28 cellular contexts compared by ENCODE assay signal in the genomic region with DNA sequence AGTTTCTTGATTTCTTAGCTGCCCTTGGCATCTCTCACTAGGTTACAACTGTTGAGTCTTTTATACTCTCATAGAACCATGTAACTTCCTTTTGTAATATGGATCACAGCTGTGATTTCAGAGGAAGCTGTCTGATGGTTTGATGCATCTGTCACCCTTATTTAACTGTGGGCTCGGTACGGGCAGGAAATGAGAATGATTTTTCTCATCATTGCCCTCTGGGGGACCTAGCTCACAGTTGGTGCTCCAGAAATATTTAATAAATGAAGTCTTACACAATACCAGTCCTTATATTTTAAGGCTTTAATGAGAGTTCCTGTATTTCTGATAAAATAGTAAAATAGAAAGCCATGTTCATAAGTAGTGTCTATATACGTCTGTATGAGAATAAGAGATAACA.
"Had no signal": no experiment of that assay in that cellular context is flagged by ENCODE, and none has a peak within 500 bp of the region (broad histone marks: within the 10 kb centered on the region; RNA-seq: fewer than 3 reads in every experiment).

No MANE protein-coding gene starts in this region.

- H3K36me3 ChIP-seq: brain microvascular endothelial cell, SJCRH30, WERI-Rb-1 had no signal

- H3K27ac ChIP-seq: brain microvascular endothelial cell, SJCRH30, SK-N-MC, WERI-Rb-1 had no signal

- H3K4me3 ChIP-seq: SJCRH30, SK-N-MC had no signal

- DNase-seq: activated CD4-positive, alpha-beta T cell treated with anti-CD3 and anti-CD28 coated beads for 1 hour; activated CD4-positive, alpha-beta T cell treated with anti-CD3 and anti-CD28 coated beads for 48 hours; activated CD4-positive, alpha-beta T cell treated with anti-CD3 and anti-CD28 coated beads, Interleukin-2, amount 50 U/mL, for 4 hours; activated CD4-positive, CD25-positive, alpha-beta regulatory T cell; activated CD8-positive, alpha-beta T cell treated with anti-CD3 and anti-CD28 coated beads for 36 hours; activated effector memory CD4-positive, alpha-beta T cell treated with anti-CD3 and anti-CD28 coated beads, Interleukin-2, amount 50 U/mL, for 16 hours; activated naive CD4-positive, alpha-beta T cell; activated naive CD4-positive, alpha-beta T cell treated with anti-CD3 and anti-CD28 coated beads, Interleukin-2, amount 50 U/mL, for 16 hours; activated naive CD8-positive, alpha-beta T cell treated with anti-CD3 and anti-CD28 coated beads for 36 hours; activated T-cell treated with anti-CD3 and anti-CD28 coated beads, Interleukin-2, amount 50 U/mL, for 1 hour; activated T-cell treated with anti-CD3 and anti-CD28 coated beads, Interleukin-2, amount 50 U/mL, for 72 hours; amniotic stem cell; aorta; brain microvascular endothelial cell; central memory CD4-positive, alpha-beta T cell; NCI-H1092 treated with DMSO at 0.1 percent for 48 hours; NCI-H1417 treated with DMSO at 0.1 percent for 48 hours; NCI-H2029; NCI-H226; NCI-H446 treated with DMSO at 0.1 percent for 48 hours; NCI-H524; SHP77; SJCRH30; T1000; WERI-Rb-1 had no signal

- H3K4me1 ChIP-seq: SJCRH30 had no signal

- H3K27ac Mint-ChIP-seq: activated CD8-positive, alpha-beta T cell treated with anti-CD3 and anti-CD28 coated beads for 36 hours; activated naive CD8-positive, alpha-beta T cell treated with anti-CD3 and anti-CD28 coated beads for 36 hours; activated T-cell treated with anti-CD3 and anti-CD28 coated beads, Interleukin-2, amount 50 U/mL, for 72 hours; activated T-helper 17 cell treated with anti-CD3 and anti-CD28 coated beads, Interleukin-2, amount 50 U/mL, for 72 hours had no signal

- H3K4me3 Mint-ChIP-seq: activated CD8-positive, alpha-beta T cell treated with anti-CD3 and anti-CD28 coated beads for 36 hours; activated naive CD8-positive, alpha-beta T cell treated with anti-CD3 and anti-CD28 coated beads for 36 hours; activated T-cell treated with anti-CD3 and anti-CD28 coated beads, Interleukin-2, amount 50 U/mL, for 72 hours; activated T-helper 17 cell treated with anti-CD3 and anti-CD28 coated beads, Interleukin-2, amount 50 U/mL, for 72 hours had no signal

- H3K4me1 Mint-ChIP-seq: activated naive CD8-positive, alpha-beta T cell treated with anti-CD3 and anti-CD28 coated beads for 36 hours; activated T-helper 17 cell treated with anti-CD3 and anti-CD28 coated beads, Interleukin-2, amount 50 U/mL, for 72 hours had no signal

- H3K27me3 ChIP-seq: brain microvascular endothelial cell, SJCRH30 had no signal

- H3K27me3 Mint-ChIP-seq: activated CD8-positive, alpha-beta T cell treated with anti-CD3 and anti-CD28 coated beads for 36 hours had no signal

- H3K9me3 Mint-ChIP-seq: activated CD8-positive, alpha-beta T cell treated with anti-CD3 and anti-CD28 coated beads for 36 hours; activated naive CD8-positive, alpha-beta T cell treated with anti-CD3 and anti-CD28 coated beads for 36 hours; activated T-helper 17 cell treated with anti-CD3 and anti-CD28 coated beads, Interleukin-2, amount 50 U/mL, for 72 hours had no signal

- H3K36me3 Mint-ChIP-seq: activated naive CD8-positive, alpha-beta T cell treated with anti-CD3 and anti-CD28 coated beads for 36 hours had no signal

- H3K9me3 ChIP-seq: SJCRH30 had no signal

- ATAC-seq: activated CD8-positive, alpha-beta T cell treated with anti-CD3 and anti-CD28 coated beads for 36 hours; activated T-cell treated with anti-CD3 and anti-CD28 coated beads, Interleukin-2, amount 50 U/mL, for 72 hours; activated T-helper 17 cell treated with anti-CD3 and anti-CD28 coated beads, Interleukin-2, amount 50 U/mL, for 72 hours; Panc1 had no signal
